Comparison of ENCODE assay signal across 14 cellular contexts in the genomic region with DNA sequence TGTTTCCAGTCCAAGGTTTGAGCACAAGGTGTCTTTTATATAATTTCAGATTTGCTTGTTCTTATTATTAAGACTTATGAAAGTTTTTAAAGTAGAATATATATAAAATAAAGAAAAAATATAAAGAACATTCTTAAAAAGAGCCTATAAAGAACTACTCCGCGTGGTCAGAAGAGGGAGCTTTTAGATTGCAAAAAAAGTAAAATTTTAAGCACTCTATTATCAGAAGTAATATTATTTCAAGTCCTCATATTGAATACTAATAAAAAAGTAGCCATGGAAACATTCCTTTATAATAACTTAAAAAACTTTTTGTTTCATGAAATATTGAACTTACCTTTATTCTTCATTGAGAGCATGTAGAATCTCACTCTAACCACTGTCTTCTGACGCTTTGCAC. TPM values are rescaled to one million over a fixed set of nuclear protein-coding genes. Genes with fewer than 3 reads are reported as not detected.
DNase-seq lines count a peak whose midpoint lies in the region; ATAC-seq and TF ChIP-seq lines count a peak whose summit lies in the region.
"Had no signal": no experiment of that assay in that cellular context is flagged by ENCODE, and none has a peak within 500 bp of the region (broad histone marks: within the 10 kb centered on the region; RNA-seq: fewer than 3 reads in every experiment).

No MANE protein-coding gene starts in this region.

- no peak for ATAC-seq in heart right ventricle
- no peak for ATAC-seq in RWPE2 (ENCODE audit: low read depth)
- ATAC-seq: sciatic nerve had no signal

- intact Hi-C loops in heart right ventricle (cut with DNase I), result loop anchor here in 1 of 10 donors (10.0 kb wide), 1 partner anchor 307 kb away; no protein-coding TSS in a partner anchor

- H3K4me1 Mint-ChIP-seq in type B pancreatic cell (ENCODE audit: unreplicated experiment), result peaks cover 6% of the 10 kb centered on the region
- H3K4me1 Mint-ChIP-seq: immature natural killer cell had no signal

- no peaks in the 10 kb centered on the region for H3K27me3 Mint-ChIP-seq in type B pancreatic cell

- H3K27me3 ChIP-seq in heart right ventricle (peaks cover 0 to 7% (median 0%) of the 10 kb centered on the region in 7 donors), right atrium auricular region (no peaks in the 10 kb centered on the region), RWPE2 (ENCODE audit: insufficient read depth, poor library complexity, severe bottlenecking) (no peaks in the 10 kb centered on the region)
- H3K27me3 ChIP-seq: BLaER1 had no signal

- H3K36me3 Mint-ChIP-seq in type B pancreatic cell, result no peaks in the 10 kb centered on the region
- H3K36me3 Mint-ChIP-seq: immature natural killer cell had no signal

- 67 to 72% methylated on average over 3 of the region's 3 CpGs for WGBS in heart right ventricle, 2 donors

- H3K9me3 Mint-ChIP-seq in type B pancreatic cell, result no peaks in the 10 kb centered on the region
- H3K9me3 Mint-ChIP-seq: activated T-helper 1 cell treated with anti-CD3 and anti-CD28 coated beads, Interleukin-12 subunit alpha, Interleukin-12 subunit beta, Interleukin-2, Interleukin-4 antibody, amounts not matched to agents 30 ng/mL and 10 ng/mL and 1 ng/mL, durations not matched to agents 14 hours and 24 hours and 36 hours had no signal

- no peak overlapping the region for H3K4me3 Mint-ChIP-seq in type B pancreatic cell
- H3K4me3 Mint-ChIP-seq: activated T-helper 1 cell treated with anti-CD3 and anti-CD28 coated beads, Interleukin-12 subunit alpha, Interleukin-12 subunit beta, Interleukin-2, Interleukin-4 antibody, amounts not matched to agents 30 ng/mL and 10 ng/mL and 1 ng/mL, durations not matched to agents 14 hours and 24 hours and 36 hours; immature natural killer cell had no signal

- DNase-seq in heart right ventricle, result no peak
- no peak for DNase-seq in right atrium auricular region (ENCODE audit: low spot score)
- no peak for DNase-seq in RWPE2 (ENCODE audit: low spot score)
- peak; percentile 4 for DNase-seq in fibroblast of villous mesenchyme (ENCODE audit: low read depth)
- DNase-seq in type B pancreatic cell (ENCODE audit: extremely low spot score, unreplicated experiment), result no peak
- no peak for DNase-seq in glomerular visceral epithelial cell (ENCODE audit: extremely low spot score)
- no peak for DNase-seq in SHP77 treated with DMSO at 0.1 percent for 48 hours (lab: John Stamatoyannopoulos, UW)
- DNase-seq in activated CD8-positive, alpha-beta memory T cell treated with anti-CD3 and anti-CD28 coated beads for 24 hours, result no peak
- DNase-seq: immature natural killer cell, NCI-H526 had no signal

- H3K9me3 ChIP-seq in heart right ventricle (no peaks in the 10 kb centered on the region), right atrium auricular region (no peaks in the 10 kb centered on the region), RWPE2 (ENCODE audit: severe bottlenecking) (no peaks in the 10 kb centered on the region)
- H3K9me3 ChIP-seq: BLaER1, esophagus muscularis mucosa had no signal

- peak in 6 of 9 donors; percentile 30 to 59 (median 43) for TF ChIP-seq CTCF in heart right ventricle (IDR thresholded peaks at IDR 0.05)
- peak in 1 of 2 donors; percentile 28 for TF ChIP-seq CTCF in right atrium auricular region (IDR thresholded peaks at IDR 0.05)
- TF ChIP-seq CTCF in RWPE2 (IDR thresholded peaks at IDR 0.05; ENCODE audit: poor library complexity, severe bottlenecking), result peak; percentile 37
- TF ChIP-seq CTCF in fibroblast of villous mesenchyme (IDR thresholded peaks at IDR 0.05; ENCODE audit: insufficient read depth, low read depth, low read length), result peak; percentile 7
- TF ChIP-seq CTCF in type B pancreatic cell (conservative IDR thresholded peaks at IDR 0.05), result peak; percentile 75

- H3K36me3 ChIP-seq in heart right ventricle (no peaks in the 10 kb centered on the region), right atrium auricular region (no peaks in the 10 kb centered on the region), RWPE2 (ENCODE audit: low read depth) (no peaks in the 10 kb centered on the region)
- H3K36me3 ChIP-seq: BLaER1, esophagus muscularis mucosa had no signal

- H3K27ac ChIP-seq in heart right ventricle (no peak overlapping the region), right atrium auricular region (no peak overlapping the region), RWPE2 (ENCODE audit: poor library complexity, severe bottlenecking) (no peak overlapping the region)
- H3K27ac ChIP-seq: BLaER1, esophagus muscularis mucosa had no signal

- no peaks in the 10 kb centered on the region for H3K4me1 ChIP-seq in heart right ventricle
- no peaks in the 10 kb centered on the region for H3K4me1 ChIP-seq in right atrium auricular region
- H3K4me1 ChIP-seq in RWPE2 (ENCODE audit: insufficient read depth, poor library complexity, severe bottlenecking), result no peaks in the 10 kb centered on the region
- H3K4me1 ChIP-seq: esophagus muscularis mucosa had no signal

- H3K4me3 ChIP-seq in heart right ventricle (no peak overlapping the region), right atrium auricular region (no peak overlapping the region), RWPE2 (ENCODE audit: severe bottlenecking) (no peak overlapping the region), fibroblast of villous mesenchyme (ENCODE audit: low read depth, low read length) (no peak overlapping the region)
- H3K4me3 ChIP-seq: BLaER1, esophagus muscularis mucosa had no signal

- H3K27ac Mint-ChIP-seq in type B pancreatic cell, result no peak overlapping the region
- H3K27ac Mint-ChIP-seq: activated T-helper 1 cell treated with anti-CD3 and anti-CD28 coated beads, Interleukin-12 subunit alpha, Interleukin-12 subunit beta, Interleukin-2, Interleukin-4 antibody, amounts not matched to agents 30 ng/mL and 10 ng/mL and 1 ng/mL, durations not matched to agents 14 hours and 24 hours and 36 hours; immature natural killer cell had no signal

RNA-seq across cellular contexts. Expression of gene LINC00305, which starts 51.4 kb away (rescaled TPM):
- total RNA-seq in heart right ventricle, result not detected
- polyA plus RNA-seq in heart right ventricle, result not detected
- total RNA-seq in right atrium auricular region, result not detected
- not detected in 2 replicates for total RNA-seq in fibroblast of villous mesenchyme
- total RNA-seq in type B pancreatic cell (ENCODE audit: low replicate concordance), result not detected in 2 replicates
- total RNA-seq: activated T-helper 1 cell treated with anti-CD3 and anti-CD28 coated beads, Interleukin-12 subunit alpha, Interleukin-12 subunit beta, Interleukin-2, Interleukin-4 antibody, amounts not matched to agents 30 ng/mL and 10 ng/mL and 1 ng/mL, durations not matched to agents 14 hours and 24 hours and 36 hours; esophagus muscularis mucosa; sciatic nerve had no signal
- polyA plus RNA-seq: immature natural killer cell had no signal
